ENCODE assay signal across 23 cellular contexts in genomic region chr11:35286156-35286555, GRCh38.
"Had no signal": no experiment of that assay in that cellular context is flagged by ENCODE, and none has a peak within 500 bp of the region (broad histone marks: within the 10 kb centered on the region; RNA-seq: fewer than 3 reads in every experiment).

No MANE protein-coding gene starts in this region.

- H3K36me3 Mint-ChIP-seq: mesothelial cell of epicardium had no signal

- H3K9me3 ChIP-seq: esophagus squamous epithelium, gastrocnemius medialis, heart right ventricle, left lung, lower lobe of right lung, mucosa of descending colon had no signal

- H3K9me3 Mint-ChIP-seq: dendritic cell treated with granulocyte-macrophage colony-stimulating factor and Interleukin-4, amounts not matched to agents 40 ng/mL and 50 ng/mL, for 4 days; effector memory CD8-positive, alpha-beta T cell; endodermal cell; mesothelial cell of epicardium had no signal

- H3K27ac Mint-ChIP-seq: dendritic cell treated with granulocyte-macrophage colony-stimulating factor and Interleukin-4, amounts not matched to agents 40 ng/mL and 50 ng/mL, for 4 days; effector memory CD8-positive, alpha-beta T cell; endodermal cell; mesothelial cell of epicardium had no signal

- H3K4me3 ChIP-seq: coronary artery, esophagus squamous epithelium, gastrocnemius medialis, heart right ventricle, left lung, lower lobe of right lung, mucosa of descending colon had no signal

- H3K36me3 ChIP-seq: esophagus squamous epithelium, gastrocnemius medialis, heart right ventricle, left lung, lower lobe of right lung had no signal

- DNase-seq: effector CD8-positive, alpha-beta T cell; effector memory CD8-positive, alpha-beta T cell; endodermal cell; erythroblast; esophagus squamous epithelium; foreskin fibroblast; foreskin melanocyte; gastrocnemius medialis; glutamatergic neuron; head of caudate nucleus; heart right ventricle; hippocampal formation; left cardiac atrium; left lung; left ventricle myocardium superior; lower lobe of right lung; mesenchymal stem cell; mucosa of descending colon had no signal

- H3K4me3 Mint-ChIP-seq: dendritic cell treated with granulocyte-macrophage colony-stimulating factor and Interleukin-4, amounts not matched to agents 40 ng/mL and 50 ng/mL, for 4 days; effector memory CD8-positive, alpha-beta T cell; endodermal cell; mesothelial cell of epicardium had no signal

- H3K27me3 Mint-ChIP-seq: dendritic cell treated with granulocyte-macrophage colony-stimulating factor and Interleukin-4, amounts not matched to agents 40 ng/mL and 50 ng/mL, for 4 days; effector memory CD8-positive, alpha-beta T cell had no signal

- H3K4me1 Mint-ChIP-seq: endodermal cell, mesothelial cell of epicardium had no signal

- ATAC-seq: effector memory CD8-positive, alpha-beta T cell; esophagus mucosa; gastrocnemius medialis; heart right ventricle; left cardiac atrium; left lung; left ventricle myocardium superior; lower lobe of right lung; mucosa of descending colon had no signal

- H3K27me3 ChIP-seq: gastrocnemius medialis, heart right ventricle, left lung had no signal

- H3K27ac ChIP-seq: epithelial cell of prostate, esophagus squamous epithelium, gastrocnemius medialis, heart right ventricle, left lung, lower lobe of right lung had no signal
